Comparison of ENCODE assay signal across 9 cellular contexts in the genomic region with DNA sequence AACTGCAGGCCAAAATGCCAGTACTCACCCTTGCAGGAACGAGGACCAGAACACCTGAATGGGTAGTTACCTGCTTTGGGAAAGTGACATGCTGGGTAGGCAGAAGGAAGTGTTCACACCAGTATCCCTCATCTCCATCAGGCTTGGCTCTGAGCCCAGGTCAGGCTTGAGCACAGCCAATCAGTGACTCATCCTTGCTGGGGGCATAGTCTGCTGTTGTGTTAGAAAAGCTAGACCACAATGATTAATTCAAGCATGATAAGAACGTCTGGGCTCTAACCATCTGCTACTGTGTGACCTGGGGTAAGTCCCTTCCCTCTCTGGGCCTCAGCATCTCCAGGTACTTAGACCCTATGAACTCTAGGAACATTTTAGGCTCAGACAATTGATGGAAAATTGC.
DNase-seq lines count a peak whose midpoint lies in the region; ATAC-seq and TF ChIP-seq lines count a peak whose summit lies in the region.
"Had no signal": no experiment of that assay in that cellular context is flagged by ENCODE, and none has a peak within 500 bp of the region (broad histone marks: within the 10 kb centered on the region; RNA-seq: fewer than 3 reads in every experiment).

No MANE protein-coding gene starts in this region.

- no peak overlapping the region; the same call in 1 of the 2 replicates for H3K27ac ChIP-seq in SJSA1
- H3K27ac ChIP-seq in gastroesophageal sphincter: peak overlapping the region; percentile 44 to 90 (median 84)
- peak overlapping the region; percentile 73 for H3K27ac ChIP-seq in smooth muscle cell (ENCODE audit: low read depth)
- H3K27ac ChIP-seq: HL-60 had no signal

- ATAC-seq in gastroesophageal sphincter (peak; percentile 29), HG02678 (IDR thresholded peaks at IDR 0.05; ENCODE audit: unreplicated experiment) (no peak)

- H3K27me3 ChIP-seq in SJSA1 (replicated peaks): no peaks in the 10 kb centered on the region
- H3K27me3 ChIP-seq in gastroesophageal sphincter: no peaks in the 10 kb centered on the region
- no peaks in the 10 kb centered on the region for H3K27me3 ChIP-seq in smooth muscle cell (ENCODE audit: low read depth)

- H3K36me3 ChIP-seq in SJSA1: no peaks in the 10 kb centered on the region
- H3K36me3 ChIP-seq in gastroesophageal sphincter: no peaks in the 10 kb centered on the region
- no peaks in the 10 kb centered on the region for H3K36me3 ChIP-seq in smooth muscle cell (ENCODE audit: low read depth)

- 0% methylated on average over 1 of the region's 2 CpGs for WGBS in gastroesophageal sphincter (ENCODE audit: low coverage in 1 of 2), 2 donors
- 48% methylated on average over 2 of the region's 2 CpGs for WGBS in smooth muscle cell (ENCODE audit: low lambda C conversion rate)

- no peak for TF ChIP-seq POLR2A in gastroesophageal sphincter (IDR thresholded peaks at IDR 0.05)

- no peak overlapping the region for H3K4me2 ChIP-seq in smooth muscle cell

- H3K4me3 ChIP-seq in SJSA1 (no peak overlapping the region), gastroesophageal sphincter (no peak overlapping the region), smooth muscle cell (no peak overlapping the region)

- no peak for TF ChIP-seq EP300 in gastroesophageal sphincter (IDR thresholded peaks at IDR 0.05)

- H2AFZ ChIP-seq in smooth muscle cell (ENCODE audit: low read depth): no peak overlapping the region

- H3K9ac ChIP-seq in smooth muscle cell (ENCODE audit: low read depth): peak overlapping the region; percentile 55

- peaks cover 74% of the 10 kb centered on the region for H3K4me1 ChIP-seq in SJSA1 (replicated peaks)
- peaks cover 13 to 84% (median 29%) of the 10 kb centered on the region in 3 donors for H3K4me1 ChIP-seq in gastroesophageal sphincter
- peaks cover 24% of the 10 kb centered on the region for H3K4me1 ChIP-seq in smooth muscle cell (ENCODE audit: low read depth)

- no peaks in the 10 kb centered on the region for H3K79me2 ChIP-seq in smooth muscle cell (ENCODE audit: low read depth)

- no peaks in the 10 kb centered on the region for H4K20me1 ChIP-seq in smooth muscle cell (ENCODE audit: low read depth)

- peaks cover 15% of the 10 kb centered on the region for H3F3A ChIP-seq in smooth muscle cell (ENCODE audit: low read depth)

- H3K9me3 ChIP-seq in SJSA1 (replicated peaks): no peaks in the 10 kb centered on the region
- no peaks in the 10 kb centered on the region for H3K9me3 ChIP-seq in gastroesophageal sphincter
- no peaks in the 10 kb centered on the region for H3K9me3 ChIP-seq in smooth muscle cell (replicated peaks; ENCODE audit: low read depth)

- in situ Hi-C loops in GM13977 (cut with MboI; ENCODE audit: low pct_unique_long_range_greater_than_20kb, low sequenced_read_pairs, unreplicated experiment): no loop called here

- TF ChIP-seq CTCF in gastroesophageal sphincter (IDR thresholded peaks at IDR 0.05): no peak
- no peak for TF ChIP-seq CTCF in smooth muscle cell (IDR thresholded peaks at IDR 0.05; ENCODE audit: borderline replicate concordance, insufficient read depth, poor library complexity, severe bottlenecking)
- no peak for TF ChIP-seq CTCF in GM13977 (IDR thresholded peaks at IDR 0.05; ENCODE audit: extremely low read depth, insufficient read depth, missing control alignments)

- peak; percentile 84 for DNase-seq in HK-2 (ENCODE audit: unreplicated experiment)
- DNase-seq in SJSA1 (ENCODE audit: low read depth in 1 of 2, low spot score in 2 of 2): peak; percentile 90 to 94
- no peak for DNase-seq in smooth muscle cell (lab: John Stamatoyannopoulos, UW; ENCODE audit: unreplicated experiment)
- no peak for DNase-seq in GM13977 (ENCODE audit: low spot score)
- DNase-seq in NCI-H2107 (lab: John Stamatoyannopoulos, UW): no peak
- DNase-seq in activated CD4-positive, CD25-positive, alpha-beta regulatory T cell treated with anti-CD3 and anti-CD28 coated beads, Interleukin-2, amount 50 U/mL, for 72 hours: no peak

Comparison
In these comparisons a context has a peak if more than half of its experiments do, and no peak if none do; other contexts are left out.
1. DNase-seq: peak in HK-2 (single experiment) and SJSA1 (2 of 2); none in smooth muscle cell (single experiment), GM13977 (single experiment), NCI-H2107 (single experiment) and activated CD4-positive, CD25-positive, alpha-beta regulatory T cell treated with anti-CD3 and anti-CD28 coated beads, Interleukin-2, amount 50 U/mL, for 72 hours (single experiment).